Comparison of ENCODE assay signal across 8 cellular contexts in the genomic region with DNA sequence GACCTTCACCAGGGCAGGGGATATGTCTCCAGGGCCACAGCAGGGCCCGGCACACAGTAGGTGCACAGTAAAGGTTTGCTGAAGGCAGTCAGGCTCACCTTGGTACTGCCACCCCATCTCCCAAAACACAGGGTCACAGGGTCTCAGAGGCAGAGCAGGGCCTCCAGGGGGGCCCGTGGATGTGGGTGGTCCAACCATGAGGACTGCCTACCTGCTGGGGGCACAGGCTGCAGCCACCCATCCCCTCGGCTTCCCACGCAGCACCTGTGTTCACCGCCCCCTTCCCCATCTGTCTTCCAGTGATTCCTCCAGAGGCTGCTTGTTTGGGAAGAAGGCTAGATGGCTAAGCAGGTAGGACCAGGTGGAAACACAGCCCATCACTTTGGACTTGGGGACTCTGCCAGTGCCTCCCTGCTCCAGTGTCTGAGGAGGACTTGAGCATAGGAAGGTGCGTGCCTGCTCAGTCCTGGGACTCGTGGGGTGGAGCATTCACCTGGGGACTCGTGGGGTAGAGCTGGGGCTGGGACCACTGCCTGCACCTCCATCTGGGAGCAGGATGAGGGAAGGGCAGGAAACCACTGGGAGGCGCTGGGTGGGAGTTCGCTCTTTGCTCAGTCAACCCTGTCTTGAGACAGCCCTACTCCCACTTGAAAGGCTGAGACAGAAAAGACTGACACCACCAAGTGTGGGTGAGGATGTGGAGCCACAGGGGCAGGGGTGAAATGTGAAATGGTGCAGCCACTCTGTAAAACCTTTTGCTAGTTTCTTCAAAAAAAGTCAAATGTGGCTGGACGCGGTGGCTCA. TPM values are rescaled to one million over a fixed set of nuclear protein-coding genes. Genes with fewer than 3 reads are reported as not detected.
A peak's percentile ranks its signal among the peaks of the same experiment; 100 is the strongest.
DNase-seq lines count a peak whose midpoint lies in the region; ATAC-seq, FAIRE-seq and TF ChIP-seq lines count a peak whose summit lies in the region.

No MANE protein-coding gene starts in this region.

- H3K27me3 Mint-ChIP-seq in progenitor cell of endocrine pancreas, result no peaks in the 10 kb centered on the region

- no peak for TF ChIP-seq POLR2A in endothelial cell of umbilical vein (IDR thresholded peaks at IDR 0.05; ENCODE audit: low read depth, low read length)

- no peaks in the 10 kb centered on the region for H3K9me1 ChIP-seq in endothelial cell of umbilical vein (replicated peaks; ENCODE audit: control insufficient read depth, extremely low read depth, insufficient read depth, low read length)

- peak overlapping the region; percentile 93 for H3K27ac Mint-ChIP-seq in progenitor cell of endocrine pancreas

- intact Hi-C loops in endothelial cell of umbilical vein (cut with micrococcal nuclease), result loop anchor here (10.0 kb wide), 2 partner anchors 240 to 470 kb away; no protein-coding TSS in a partner anchor

- no peaks in the 10 kb centered on the region for H3K9me3 Mint-ChIP-seq in progenitor cell of endocrine pancreas (ENCODE audit: low read depth)

- H3K9me3 ChIP-seq in endothelial cell of umbilical vein (replicated peaks; ENCODE audit: control insufficient read depth, insufficient read depth, low read length), result no peaks in the 10 kb centered on the region

- H4K20me1 ChIP-seq in endothelial cell of umbilical vein (replicated peaks; ENCODE audit: control insufficient read depth, extremely low read depth, insufficient read depth, low read length), result no peaks in the 10 kb centered on the region

- H3K4me3 ChIP-seq in endothelial cell of umbilical vein (replicated peaks in 1 of 3; ENCODE audit: insufficient read depth in 1 of 3, low read depth in 1 of 3, low read length in 3 of 3), result no peak overlapping the region

- BruUV-seq in endothelial cell of umbilical vein (replicated peaks; lab: Mats Ljungman, UMichigan), result TSS peak; percentile 48

- DNase-seq in Daoy (ENCODE audit: low read depth) (peak; percentile 78), NCI-H1694 treated with DMSO at 0.1 percent for 48 hours (lab: John Stamatoyannopoulos, UW) (peak; percentile 18), endothelial cell of umbilical vein (ENCODE audit: low read depth, low spot score) (peak; percentile 52), progenitor cell of endocrine pancreas (ENCODE audit: low spot score, unreplicated experiment) (no peak), foreskin melanocyte (no peak)
- DNase-seq in activated CD4-positive, alpha-beta T cell treated with anti-CD3 and anti-CD28 coated beads for 1 hour, result no peak

- TF ChIP-seq CTCF in endothelial cell of umbilical vein (IDR thresholded peaks at IDR 0.05; ENCODE audit: extremely low read depth in 1 of 2, insufficient read depth in 1 of 2, low read depth in 1 of 2, low read length in 2 of 2), result peak; percentile 20 to 51
- TF ChIP-seq CTCF in progenitor cell of endocrine pancreas (IDR thresholded peaks at IDR 0.05; ENCODE audit: unreplicated experiment), result no peak

- no peak overlapping the region for H2AFZ ChIP-seq in endothelial cell of umbilical vein (ENCODE audit: low read depth, low read length)

- CTCF ChIA-PET in endothelial cell of umbilical vein (lab: Charles Lee), result interaction anchor here (1.0 to 4.4 kb wide), 8 partner anchors 13 to 242 kb away, joined by 3 to 57 read pairs (median 7); a partner anchor contains a TSS

- H3K4me1 ChIP-seq in endothelial cell of umbilical vein (ENCODE audit: control insufficient read depth, extremely low read depth, insufficient read depth, low read length), result peaks cover 70% of the 10 kb centered on the region

- H3K27me3 ChIP-seq in endothelial cell of umbilical vein (ENCODE audit: control insufficient read depth in 2 of 2, insufficient read depth in 2 of 2, low read length in 2 of 2), result no peaks in the 10 kb centered on the region

- H3K4me2 ChIP-seq in endothelial cell of umbilical vein (ENCODE audit: insufficient read depth, low read length), result no peak overlapping the region

- no peaks in the 10 kb centered on the region for H3K36me3 ChIP-seq in endothelial cell of umbilical vein (ENCODE audit: control insufficient read depth in 2 of 2, extremely low read depth in 1 of 2, insufficient read depth in 2 of 2, low read length in 2 of 2)

- no peak for FAIRE-seq in endothelial cell of umbilical vein (lab: Jason Lieb, UNC)

- dilution Hi-C loops in endothelial cell of umbilical vein (cut with MboI; ENCODE audit: extremely low pct_ligation_motif_present, low sequenced_read_pairs), result no loop called here

- H3K27ac ChIP-seq in endothelial cell of umbilical vein (ENCODE audit: insufficient read depth, low read depth, low read length), result peak overlapping the region; percentile 96

- H3K36me3 Mint-ChIP-seq in progenitor cell of endocrine pancreas (ENCODE audit: insufficient read depth), result no peaks in the 10 kb centered on the region

- POLR2A ChIA-PET in endothelial cell of umbilical vein (lab: Charles Lee), result interaction anchor here (0.7 to 1.0 kb wide), 2 partner anchors 15 to 29 kb away, joined by 3 to 5 read pairs; no protein-coding TSS in a partner anchor

- ATAC-seq in HG03196 (IDR thresholded peaks at IDR 0.05; ENCODE audit: unreplicated experiment), result no peak
- ATAC-seq in GM21528 (IDR thresholded peaks at IDR 0.05; ENCODE audit: low FRiP score, unreplicated experiment), result no peak

- H3K4me3 Mint-ChIP-seq in progenitor cell of endocrine pancreas (ENCODE audit: low read depth), result peak overlapping the region; percentile 5

- peak overlapping the region; percentile 27 for H3K9ac ChIP-seq in endothelial cell of umbilical vein (replicated peaks; ENCODE audit: extremely low read depth, insufficient read depth, low read length)

- H3K79me2 ChIP-seq in endothelial cell of umbilical vein (ENCODE audit: control insufficient read depth, insufficient read depth, low read length), result no peaks in the 10 kb centered on the region

- H3K4me1 Mint-ChIP-seq in progenitor cell of endocrine pancreas (ENCODE audit: low read depth), result peaks cover 22% of the 10 kb centered on the region

TF ChIP-seq in endothelial cell of umbilical vein, 7 proteins besides CTCF, POLR2A, EP300 and RAD21:
- TF ChIP-seq FOS (IDR thresholded peaks at IDR 0.05; ENCODE audit: borderline replicate concordance, insufficient read depth, low read length) (no peak), POLR2AphosphoS5 (IDR thresholded peaks at IDR 0.05; ENCODE audit: insufficient read depth, low read depth, low read length) (no peak), JUN (IDR thresholded peaks at IDR 0.05; ENCODE audit: borderline replicate concordance, insufficient read depth, insufficient read length, low read depth) (no peak), EZH2 (IDR thresholded peaks at IDR 0.05; ENCODE audit: borderline replicate concordance, low read depth, low read length, severe bottlenecking) (no peak), GATA2 (IDR thresholded peaks at IDR 0.05; ENCODE audit: insufficient read depth, insufficient read length, low read depth, low read length) (no peak), MYC (IDR thresholded peaks at IDR 0.05; ENCODE audit: low read depth, low read length) (no peak)
- TF ChIP-seq, protein P1, sequence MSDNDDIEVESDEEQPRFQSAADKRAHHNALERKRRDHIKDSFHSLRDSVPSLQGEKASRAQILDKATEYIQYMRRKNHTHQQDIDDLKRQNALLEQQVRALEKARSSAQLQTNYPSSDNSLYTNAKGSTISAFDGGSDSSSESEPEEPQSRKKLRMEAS (IDR thresholded peaks at IDR 0.05; ENCODE audit: insufficient read depth, insufficient read length), result no peak

RNA-seq across cellular contexts. Expression of a gene that starts 18.8 kb away (rescaled TPM):
- 9.1 and 12.1 TPM in 2 replicates for total RNA-seq in Daoy (2014; rRNA removed; shearing (Covaris generic))
- total RNA-seq in endothelial cell of umbilical vein, result 834 and 860 TPM in 2 replicates
- polyA plus RNA-seq in endothelial cell of umbilical vein, result 300 and 332 TPM in 2 replicates
- 436 and 495 TPM in 2 replicates for polyA plus RNA-seq in endothelial cell of umbilical vein (2011; cell fraction: cytosol; rRNA removed)
- polyA plus RNA-seq in endothelial cell of umbilical vein (2011; cell fraction: nucleus; rRNA removed), result 1,145 and 1,490 TPM in 2 replicates
- 463 and 559 TPM in 2 replicates for polyA plus RNA-seq in endothelial cell of umbilical vein (2012)
- polyA minus RNA-seq in endothelial cell of umbilical vein, result 583 and 647 TPM in 2 replicates
- polyA minus RNA-seq in endothelial cell of umbilical vein (2011; cell fraction: cytosol; rRNA and poly(A)+ RNA removed), result 21.9 TPM
- polyA minus RNA-seq in endothelial cell of umbilical vein (2011; cell fraction: nucleus; rRNA and poly(A)+ RNA removed), result 454 and 479 TPM in 2 replicates
- total RNA-seq in progenitor cell of endocrine pancreas, result 17.6 and 18.0 TPM in 2 replicates

Comparison
In these comparisons a context has a peak if more than half of its experiments do, and no peak if none do; other contexts are left out.
1. DNase-seq: peak in Daoy (single experiment), NCI-H1694 treated with DMSO at 0.1 percent for 48 hours (single experiment) and endothelial cell of umbilical vein (single experiment); none in progenitor cell of endocrine pancreas (single experiment), foreskin melanocyte (single experiment) and activated CD4-positive, alpha-beta T cell treated with anti-CD3 and anti-CD28 coated beads for 1 hour (single experiment).
2. RNA of a gene that starts 18.8 kb away (total RNA-seq): 834 to 860 TPM in endothelial cell of umbilical vein; 17.6 to 18.0 TPM in progenitor cell of endocrine pancreas and 9.1 to 12.1 TPM in Daoy; every median in the first group is over 10 times any median in the second.